ENCODE assay signal across 1 cellular context in the genomic region with DNA sequence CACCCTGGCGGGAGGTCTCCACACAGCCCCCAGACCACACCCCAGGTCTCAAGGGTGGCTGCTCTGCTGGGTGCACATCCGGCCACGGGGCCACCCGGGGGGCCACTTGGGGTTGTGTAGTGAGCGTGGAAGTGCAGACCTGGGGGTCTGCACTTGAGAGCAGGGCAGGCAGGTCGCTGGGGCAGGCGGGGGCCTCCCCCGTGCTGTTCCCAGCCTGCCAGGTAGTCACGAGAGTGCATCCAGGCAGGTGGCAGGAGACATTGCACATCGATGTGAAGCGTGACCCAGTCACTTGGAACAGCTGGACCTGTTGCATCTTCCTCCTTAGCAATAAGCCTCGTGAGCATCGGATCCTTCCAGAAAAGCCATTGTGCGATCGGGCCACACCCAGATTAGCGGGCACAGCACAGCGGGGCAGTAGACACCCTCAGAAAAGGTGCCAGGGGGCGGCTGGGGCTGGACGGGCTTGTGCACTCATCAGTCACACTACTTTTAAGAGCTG.
TF ChIP-seq lines count a peak whose summit lies in the region.

No MANE protein-coding gene starts in this region.

TF ChIP-seq in HEK293, 187 proteins besides CTCF, POLR2A, EP300 and RAD21 (continued from another document):
- TF ChIP-seq ZNF366 (tag by site-specific recombination; conservative IDR thresholded peaks at IDR 0.05) (no peak), SP3 (tag by site-specific recombination; IDR thresholded peaks at IDR 0.05) (no peak), ZNF394 (tag by site-specific recombination; IDR thresholded peaks at IDR 0.05; ENCODE audit: borderline replicate concordance) (no peak), ZBTB20 (tag by site-specific recombination; IDR thresholded peaks at IDR 0.05) (no peak), ZBTB21 (tag by site-specific recombination; IDR thresholded peaks at IDR 0.05) (no peak), BCL11B (tag by site-specific recombination; IDR thresholded peaks at IDR 0.05; ENCODE audit: low read depth) (no peak), SCRT2 (tag by site-specific recombination; IDR thresholded peaks at IDR 0.05) (peak; percentile 97), ZFP3 (tag by site-specific recombination; IDR thresholded peaks at IDR 0.05; ENCODE audit: low read depth) (no peak), GLIS2 (tag by site-specific recombination; IDR thresholded peaks at IDR 0.05) (peak; percentile 61), ZEB2 (tag by site-specific recombination; IDR thresholded peaks at IDR 0.05) (no peak), KLF1 (tag by site-specific recombination; IDR thresholded peaks at IDR 0.05) (0 out of 2 replicates have a peak, but pooled peaks have one; percentile 24), ZFP37 (tag by site-specific recombination; IDR thresholded peaks at IDR 0.05) (no peak), ZNF76 (tag by site-specific recombination; IDR thresholded peaks at IDR 0.05; ENCODE audit: borderline replicate concordance, low read depth) (no peak)
- TF ChIP-seq, protein P1, sequence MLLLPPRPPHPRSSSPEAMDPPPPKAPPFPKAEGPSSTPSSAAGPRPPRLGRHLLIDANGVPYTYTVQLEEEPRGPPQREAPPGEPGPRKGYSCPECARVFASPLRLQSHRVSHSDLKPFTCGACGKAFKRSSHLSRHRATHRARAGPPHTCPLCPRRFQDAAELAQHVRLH (tag by site-specific recombination; IDR thresholded peaks at IDR 0.05): no peak
- TF ChIP-seq, protein P2, sequence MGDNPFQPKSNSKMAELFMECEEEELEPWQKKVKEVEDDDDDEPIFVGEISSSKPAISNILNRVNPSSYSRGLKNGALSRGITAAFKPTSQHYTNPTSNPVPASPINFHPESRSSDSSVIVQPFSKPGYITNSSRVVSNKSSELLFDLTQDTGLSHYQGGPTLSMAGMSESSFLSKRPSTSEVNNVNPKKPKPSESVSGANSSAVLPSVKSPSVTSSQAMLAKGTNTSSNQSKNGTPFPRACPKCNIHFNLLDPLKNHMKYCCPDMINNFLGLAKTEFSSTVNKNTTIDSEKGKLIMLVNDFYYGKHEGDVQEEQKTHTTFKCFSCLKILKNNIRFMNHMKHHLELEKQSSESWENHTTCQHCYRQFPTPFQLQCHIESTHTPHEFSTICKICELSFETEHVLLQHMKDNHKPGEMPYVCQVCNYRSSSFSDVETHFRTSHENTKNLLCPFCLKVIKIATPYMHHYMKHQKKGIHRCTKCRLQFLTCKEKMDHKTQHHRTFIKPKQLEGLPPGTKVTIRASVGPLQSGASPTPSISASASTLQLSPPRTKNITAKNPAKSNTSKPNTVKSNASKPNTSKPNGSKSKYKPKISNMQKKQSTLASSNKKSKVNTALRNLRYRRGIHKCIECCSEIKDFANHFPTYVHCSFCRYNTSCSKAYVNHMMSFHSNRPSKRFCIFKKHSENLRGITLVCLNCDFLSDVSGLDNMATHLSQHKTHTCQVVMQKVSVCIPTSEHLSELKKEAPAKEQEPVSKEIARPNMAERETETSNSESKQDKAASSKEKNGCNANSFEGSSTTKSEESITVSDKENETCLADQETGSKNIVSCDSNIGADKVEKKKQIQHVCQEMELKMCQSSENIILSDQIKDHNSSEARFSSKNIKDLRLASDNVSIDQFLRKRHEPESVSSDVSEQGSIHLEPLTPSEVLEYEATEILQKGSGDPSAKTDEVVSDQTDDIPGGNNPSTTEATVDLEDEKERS (tag by site-specific recombination; IDR thresholded peaks at IDR 0.05): no peak
- TF ChIP-seq, protein P3, sequence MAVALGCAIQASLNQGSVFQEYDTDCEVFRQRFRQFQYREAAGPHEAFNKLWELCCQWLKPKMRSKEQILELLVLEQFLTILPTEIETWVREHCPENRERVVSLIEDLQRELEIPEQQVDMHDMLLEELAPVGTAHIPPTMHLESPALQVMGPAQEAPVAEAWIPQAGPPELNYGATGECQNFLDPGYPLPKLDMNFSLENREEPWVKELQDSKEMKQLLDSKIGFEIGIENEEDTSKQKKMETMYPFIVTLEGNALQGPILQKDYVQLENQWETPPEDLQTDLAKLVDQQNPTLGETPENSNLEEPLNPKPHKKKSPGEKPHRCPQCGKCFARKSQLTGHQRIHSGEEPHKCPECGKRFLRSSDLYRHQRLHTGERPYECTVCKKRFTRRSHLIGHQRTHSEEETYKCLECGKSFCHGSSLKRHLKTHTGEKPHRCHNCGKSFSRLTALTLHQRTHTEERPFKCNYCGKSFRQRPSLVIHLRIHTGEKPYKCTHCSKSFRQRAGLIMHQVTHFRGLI (tag by site-specific recombination; IDR thresholded peaks at IDR 0.05): no peak
